Comparison of ENCODE assay signal across 7 cellular contexts in genomic region chr3:45225465-45226205, GRCh38. TPM values are rescaled to one million over a fixed set of nuclear protein-coding genes. Genes with fewer than 3 reads are reported as not detected.
DNase-seq lines count a peak whose midpoint lies in the region; ATAC-seq and TF ChIP-seq lines count a peak whose summit lies in the region.

No MANE protein-coding gene starts in this region.

- peak overlapping the region; percentile 64 to 86 for H3K4me3 ChIP-seq in ascending aorta

- TF ChIP-seq CTCF in ascending aorta (IDR thresholded peaks at IDR 0.05), result no peak

- H3K9me3 ChIP-seq in ascending aorta, result no peaks in the 10 kb centered on the region

- intact Hi-C loops in ascending aorta (cut with DNase I), result loop anchor here (1.0 to 10.0 kb wide), 2 partner anchors 163 to 269 kb away; partner anchors contain the start of gene LARS2

- no peaks in the 10 kb centered on the region for H3K36me3 ChIP-seq in ascending aorta

- TF ChIP-seq POLR2A in GM18505 (IDR thresholded peaks at IDR 0.05; ENCODE audit: borderline replicate concordance, extremely low read depth, insufficient read depth, insufficient read length), result no peak

- ATAC-seq in GM18505 (IDR thresholded peaks at IDR 0.05; ENCODE audit: unreplicated experiment), result peak; percentile 40
- peak; percentile 37 for ATAC-seq in HG02588 (IDR thresholded peaks at IDR 0.05; ENCODE audit: unreplicated experiment)

- H3K27me3 ChIP-seq in ascending aorta, result no peaks in the 10 kb centered on the region

- H3K4me1 ChIP-seq in ascending aorta, result peaks cover 2 to 7% of the 10 kb centered on the region in 2 donors

- DNase-seq in RPMI7951 (ENCODE audit: low read depth) (peak; percentile 46), ascending aorta (ENCODE audit: low spot score in 2 of 2) (no peak), iPS-NIHi11 (ENCODE audit: low spot score) (peak; percentile 46), NCI-H2029 treated with DMSO at 0.1 percent for 48 hours (lab: John Stamatoyannopoulos, UW) (no peak)
- DNase-seq in stimulated activated CD4-positive, alpha-beta T cell treated with anti-CD3 and anti-CD28 coated beads, Interleukin-1b, Interleukin-23, amount 100 ng/mL, for 48 hours, result peak; percentile 46

- no peak overlapping the region for H3K27ac ChIP-seq in ascending aorta

RNA-seq across cellular contexts. Expression of gene TMEM158, which starts 0.5 kb away (rescaled TPM):
- 152 and 160 TPM in 2 replicates for total RNA-seq in RPMI7951 (2014; rRNA removed; shearing (Covaris generic))
- not detected for total RNA-seq in ascending aorta

Comparison
In these comparisons a context has a peak if more than half of its experiments do, and no peak if none do; other contexts are left out.
1. DNase-seq: peak in RPMI7951 (single experiment), iPS-NIHi11 (single experiment) and stimulated activated CD4-positive, alpha-beta T cell treated with anti-CD3 and anti-CD28 coated beads, Interleukin-1b, Interleukin-23, amount 100 ng/mL, for 48 hours (single experiment); none in ascending aorta (0 of 2) and NCI-H2029 treated with DMSO at 0.1 percent for 48 hours (single experiment).
2. RNA of gene TMEM158, which starts 0.5 kb away (total RNA-seq): 152 to 160 TPM in RPMI7951; not detected in ascending aorta (single experiment); every median in the first group is over 100 times any median in the second.